ENCODE assay signal across 9 cellular contexts in genomic region chr13:99288069-99288468, GRCh38. TPM values are rescaled to one million over a fixed set of nuclear protein-coding genes. Genes with fewer than 3 reads are reported as not detected.
A peak's percentile ranks its signal among the peaks of the same experiment; 100 is the strongest.
DNase-seq lines count a peak whose midpoint lies in the region; ATAC-seq and TF ChIP-seq lines count a peak whose summit lies in the region.
"Had no signal": no experiment of that assay in that cellular context is flagged by ENCODE, and none has a peak within 500 bp of the region (broad histone marks: within the 10 kb centered on the region; RNA-seq: fewer than 3 reads in every experiment).

No MANE protein-coding gene starts in this region.

- peak; percentile 87 for ATAC-seq in HG02973 (IDR thresholded peaks at IDR 0.05; ENCODE audit: unreplicated experiment)
- ATAC-seq in activated CD8-positive, alpha-beta T cell treated with anti-CD3 and anti-CD28 coated beads for 36 hours: peak; percentile 85
- peak; percentile 90 for ATAC-seq in stimulated activated naive CD8-positive, alpha-beta T cell treated with anti-CD3 and anti-CD28 coated beads, Interleukin-15, amount 100 ng/mL, for 72 hours

- TF ChIP-seq CTCF in MCF 10A (IDR thresholded peaks at IDR 0.05; ENCODE audit: unreplicated experiment) (no peak), breast epithelium (IDR thresholded peaks at IDR 0.05) (no peak)
- TF ChIP-seq CTCF in activated CD8-positive, alpha-beta T cell treated with anti-CD3 and anti-CD28 coated beads for 36 hours (IDR thresholded peaks at IDR 0.05): no peak

- no peaks in the 10 kb centered on the region for H3K27me3 ChIP-seq in breast epithelium

- POLR2A ChIA-PET in MCF 10A (lab: Yijun Ruan, JAX): interaction anchor here (2.2 kb wide), 1 partner anchor 18 kb away, joined by 6 read pairs; no protein-coding TSS in a partner anchor
- POLR2A ChIA-PET in activated CD8-positive, alpha-beta T cell treated with anti-CD3 and anti-CD28 coated beads for 36 hours (lab: Charles Lee): interaction anchor here (0.8 to 1.5 kb wide), 6 partner anchors 10 to 146 kb away, joined by 3 to 6 read pairs (median 3); partner anchors contain the start of gene GPR18

- no peaks in the 10 kb centered on the region for H3K4me1 Mint-ChIP-seq in MCF 10A (ENCODE audit: insufficient read depth, unreplicated experiment)
- H3K4me1 Mint-ChIP-seq in activated CD8-positive, alpha-beta T cell treated with anti-CD3 and anti-CD28 coated beads for 36 hours (ENCODE audit: low read depth): peaks cover 74% of the 10 kb centered on the region
- peaks cover 85% of the 10 kb centered on the region for H3K4me1 Mint-ChIP-seq in stimulated activated naive CD8-positive, alpha-beta T cell treated with anti-CD3 and anti-CD28 coated beads, Interleukin-15, amount 100 ng/mL, for 72 hours

- intact Hi-C loops in MCF 10A (cut with micrococcal nuclease): no loop called here
- intact Hi-C loops in breast epithelium (cut with DNase I; ENCODE audit: low total_unique reads): no loop called here
- intact Hi-C loops in activated CD8-positive, alpha-beta T cell treated with anti-CD3 and anti-CD28 coated beads for 36 hours (cut with micrococcal nuclease): loop anchor here (5.0 to 10.0 kb wide), 2 partner anchors 34 to 217 kb away; partner anchors contain the start of gene TM9SF2

- BruUV-seq in MCF 10A (replicated peaks; lab: Mats Ljungman, UMichigan): no TSS peak

- CTCF ChIA-PET in MCF 10A (lab: Yijun Ruan, JAX): interaction anchor here (1.8 kb wide), 1 partner anchor 149 kb away, joined by 6 read pairs; no protein-coding TSS in a partner anchor
- CTCF ChIA-PET in activated CD8-positive, alpha-beta T cell treated with anti-CD3 and anti-CD28 coated beads for 36 hours (lab: Charles Lee): interaction anchor here (0.9 to 1.6 kb wide), 7 partner anchors 10 to 149 kb away, joined by 3 to 7 read pairs (median 4); partner anchors contain the start of gene GPR183

- peaks cover 33% of the 10 kb centered on the region for H3K36me3 Mint-ChIP-seq in MCF 10A (ENCODE audit: insufficient read depth, unreplicated experiment)
- peaks cover 39% of the 10 kb centered on the region for H3K36me3 Mint-ChIP-seq in activated CD8-positive, alpha-beta T cell treated with anti-CD3 and anti-CD28 coated beads for 36 hours (ENCODE audit: low read depth)

- TF ChIP-seq POLR2A in breast epithelium (IDR thresholded peaks at IDR 0.05): no peak

- H3K4me1 ChIP-seq in breast epithelium: no peaks in the 10 kb centered on the region

- H3K9me3 ChIP-seq in breast epithelium: no peaks in the 10 kb centered on the region

- H3K27ac ChIP-seq in breast epithelium: no peak overlapping the region

- no peaks in the 10 kb centered on the region for H3K27me3 Mint-ChIP-seq in MCF 10A (ENCODE audit: insufficient read depth, unreplicated experiment)
- H3K27me3 Mint-ChIP-seq in activated CD8-positive, alpha-beta T cell treated with anti-CD3 and anti-CD28 coated beads for 36 hours: no peaks in the 10 kb centered on the region
- no peaks in the 10 kb centered on the region for H3K27me3 Mint-ChIP-seq in stimulated activated naive CD8-positive, alpha-beta T cell treated with anti-CD3 and anti-CD28 coated beads, Interleukin-15, amount 100 ng/mL, for 72 hours

- DNase-seq in MCF 10A (ENCODE audit: unreplicated experiment): peak; percentile 41
- DNase-seq in breast epithelium (ENCODE audit: low spot score in 2 of 2): no peak
- peak; percentile 88 for DNase-seq in activated CD8-positive, alpha-beta T cell treated with anti-CD3 and anti-CD28 coated beads for 36 hours
- peak; percentile 36 to 82 for DNase-seq in stimulated activated naive CD8-positive, alpha-beta T cell treated with anti-CD3 and anti-CD28 coated beads, Interleukin-15, amount 100 ng/mL, for 72 hours
- DNase-seq in SKM-1 (lab: John Stamatoyannopoulos, UW; ENCODE audit: unreplicated experiment): no peak
- no peak for DNase-seq in AG08396 (ENCODE audit: low spot score)
- no peak for DNase-seq in RPMI8226
- DNase-seq: DND-41 had no signal

- H3K4me3 ChIP-seq in breast epithelium: no peak overlapping the region

- H3K4me3 Mint-ChIP-seq in MCF 10A (ENCODE audit: unreplicated experiment): no peak overlapping the region
- peak overlapping the region; percentile 49 for H3K4me3 Mint-ChIP-seq in activated CD8-positive, alpha-beta T cell treated with anti-CD3 and anti-CD28 coated beads for 36 hours
- peak overlapping the region; percentile 21 to 28 for H3K4me3 Mint-ChIP-seq in stimulated activated naive CD8-positive, alpha-beta T cell treated with anti-CD3 and anti-CD28 coated beads, Interleukin-15, amount 100 ng/mL, for 72 hours

- H3K27ac Mint-ChIP-seq in MCF 10A (ENCODE audit: low read depth, unreplicated experiment): no peak overlapping the region
- H3K27ac Mint-ChIP-seq in activated CD8-positive, alpha-beta T cell treated with anti-CD3 and anti-CD28 coated beads for 36 hours: peak overlapping the region; percentile 85
- peak overlapping the region; percentile 7 to 81 for H3K27ac Mint-ChIP-seq in stimulated activated naive CD8-positive, alpha-beta T cell treated with anti-CD3 and anti-CD28 coated beads, Interleukin-15, amount 100 ng/mL, for 72 hours

- no peaks in the 10 kb centered on the region for H3K36me3 ChIP-seq in breast epithelium

- H3K9me3 Mint-ChIP-seq in MCF 10A (ENCODE audit: unreplicated experiment): no peaks in the 10 kb centered on the region
- no peaks in the 10 kb centered on the region for H3K9me3 Mint-ChIP-seq in activated CD8-positive, alpha-beta T cell treated with anti-CD3 and anti-CD28 coated beads for 36 hours
- no peaks in the 10 kb centered on the region for H3K9me3 Mint-ChIP-seq in stimulated activated naive CD8-positive, alpha-beta T cell treated with anti-CD3 and anti-CD28 coated beads, Interleukin-15, amount 100 ng/mL, for 72 hours

RNA-seq across cellular contexts. Expression of gene GPR183, which starts 19.1 kb away (rescaled TPM):
- total RNA-seq in MCF 10A (2022) (not detected in 2 replicates), breast epithelium (10 to 100 TPM; 10.2 to 30.1 (median 21.4) TPM)
- total RNA-seq in activated CD8-positive, alpha-beta T cell treated with anti-CD3 and anti-CD28 coated beads for 36 hours: 10 to 100 TPM in 1 of 2 experiments, 1 to 10 TPM in 1; 8.6 to 10.0 TPM

RNA-seq across cellular contexts. Expression of gene GPR18, which starts 29.9 kb away (rescaled TPM):
- total RNA-seq in MCF 10A (2022): not detected in 2 replicates
- total RNA-seq in breast epithelium: under 1 TPM in 1 of 3 donors, not detected in 2; 0.32 TPM
- total RNA-seq in activated CD8-positive, alpha-beta T cell treated with anti-CD3 and anti-CD28 coated beads for 36 hours: 10 to 100 TPM; 11.4 to 11.6 TPM

Comparison
In these comparisons a context has a peak if more than half of its experiments do, and no peak if none do; other contexts are left out.
1. DNase-seq: peak in MCF 10A (single experiment), activated CD8-positive, alpha-beta T cell treated with anti-CD3 and anti-CD28 coated beads for 36 hours (single experiment) and stimulated activated naive CD8-positive, alpha-beta T cell treated with anti-CD3 and anti-CD28 coated beads, Interleukin-15, amount 100 ng/mL, for 72 hours (2 of 2); none in breast epithelium (0 of 2), SKM-1 (single experiment), AG08396 (single experiment) and RPMI8226 (single experiment).
2. RNA of gene GPR18, which starts 29.9 kb away (total RNA-seq): 11.4 to 11.6 TPM in activated CD8-positive, alpha-beta T cell treated with anti-CD3 and anti-CD28 coated beads for 36 hours; 0.32 TPM in breast epithelium and not detected in MCF 10A; every median in the first group is over 4 times any median in the second.
3. Peak in every context shown above with its lines, with median percentiles within 50 percentile points of each other: ATAC-seq.